Comparison of ENCODE assay signal across 21 cellular contexts in genomic region chr13:28239374-28239773, GRCh38.
A peak's percentile ranks its signal among the peaks of the same experiment; 100 is the strongest.
DNase-seq lines count a peak whose midpoint lies in the region; ATAC-seq and TF ChIP-seq lines count a peak whose summit lies in the region.
"Had no signal": no experiment of that assay in that cellular context is flagged by ENCODE, and none has a peak within 500 bp of the region (broad histone marks: within the 10 kb centered on the region; RNA-seq: fewer than 3 reads in every experiment).

No MANE protein-coding gene starts in this region.

- no peaks in the 10 kb centered on the region for H3K9me3 Mint-ChIP-seq in stimulated activated naive CD8-positive, alpha-beta T cell treated with anti-CD3 and anti-CD28 coated beads, Interleukin-15, Interleukin-2, amounts not matched to agents 100 ng/mL and 50 ng/mL, for 24 hours
- H3K9me3 Mint-ChIP-seq in stimulated activated naive CD8-positive, alpha-beta T cell treated with anti-CD3 and anti-CD28 coated beads, Interleukin-15, amount 100 ng/mL, for 72 hours, result no peaks in the 10 kb centered on the region

- intact Hi-C loops in aorta (cut with DNase I), result no loop called here

- H3K27ac ChIP-seq in aorta (ENCODE audit: low read depth in 1 of 2, low read length in 2 of 2), result no peak overlapping the region
- H3K27ac ChIP-seq: hepatocyte, left lung, vagina had no signal

- no peaks in the 10 kb centered on the region for H3K9me3 ChIP-seq in aorta (ENCODE audit: control insufficient read depth, low read length)
- H3K9me3 ChIP-seq: left lung, neutrophil, vagina had no signal

- no peak for ATAC-seq in stimulated activated naive CD8-positive, alpha-beta T cell treated with anti-CD3 and anti-CD28 coated beads, Interleukin-15, amount 100 ng/mL, for 72 hours
- no peak for ATAC-seq in HG03457 (IDR thresholded peaks at IDR 0.05; ENCODE audit: unreplicated experiment)
- no peak for ATAC-seq in aorta (ENCODE audit: low FRiP score)
- ATAC-seq: left lung; stimulated activated naive CD8-positive, alpha-beta T cell treated with anti-CD3 and anti-CD28 coated beads, Interleukin-15, Interleukin-2, amounts not matched to agents 100 U/mL and 50 U/mL, for 24 hours; T-helper 17 cell had no signal

- no peak for TF ChIP-seq CTCF in GM10266 (IDR thresholded peaks at IDR 0.05; ENCODE audit: control insufficient read depth, insufficient read depth, low read depth, missing control alignments)

- H3K36me3 ChIP-seq in aorta (ENCODE audit: control insufficient read depth in 1 of 2, insufficient read depth in 2 of 2, low read length in 1 of 2), result peaks cover 0 to 2% of the 10 kb centered on the region in 2 donors

- H3K27me3 ChIP-seq in aorta (ENCODE audit: control insufficient read depth in 1 of 2, insufficient read depth in 2 of 2, low read length in 1 of 2), result no peaks in the 10 kb centered on the region
- H3K27me3 ChIP-seq: hepatocyte, left lung, neutrophil, vagina had no signal

- H3K36me3 Mint-ChIP-seq in stimulated activated naive CD8-positive, alpha-beta T cell treated with anti-CD3 and anti-CD28 coated beads, Interleukin-15, Interleukin-2, amounts not matched to agents 100 ng/mL and 50 ng/mL, for 24 hours (ENCODE audit: low read depth), result peaks cover 54% of the 10 kb centered on the region

- H3K4me3 Mint-ChIP-seq in stimulated activated naive CD8-positive, alpha-beta T cell treated with anti-CD3 and anti-CD28 coated beads, Interleukin-15, Interleukin-2, amounts not matched to agents 100 ng/mL and 50 ng/mL, for 24 hours, result no peak overlapping the region
- no peak overlapping the region for H3K4me3 Mint-ChIP-seq in stimulated activated naive CD8-positive, alpha-beta T cell treated with anti-CD3 and anti-CD28 coated beads, Interleukin-15, amount 100 ng/mL, for 72 hours
- H3K4me3 Mint-ChIP-seq: activated naive CD8-positive, alpha-beta T cell; T-helper 17 cell had no signal

- H3K27ac Mint-ChIP-seq in stimulated activated naive CD8-positive, alpha-beta T cell treated with anti-CD3 and anti-CD28 coated beads, Interleukin-15, Interleukin-2, amounts not matched to agents 100 ng/mL and 50 ng/mL, for 24 hours, result peak overlapping the region; percentile 26
- no peak overlapping the region for H3K27ac Mint-ChIP-seq in stimulated activated naive CD8-positive, alpha-beta T cell treated with anti-CD3 and anti-CD28 coated beads, Interleukin-15, amount 100 ng/mL, for 72 hours
- H3K27ac Mint-ChIP-seq: T-helper 17 cell had no signal

- no peak for DNase-seq in stimulated activated naive CD8-positive, alpha-beta T cell treated with anti-CD3 and anti-CD28 coated beads, Interleukin-15, amount 100 ng/mL, for 72 hours
- peak; percentile 36 for DNase-seq in brain pericyte (ENCODE audit: low read depth, low spot score)
- peak; percentile 1 for DNase-seq in left kidney (ENCODE audit: low read depth, low spot score)
- no peak for DNase-seq in GM10266 (ENCODE audit: extremely low spot score)
- no peak for DNase-seq in aorta
- DNase-seq in activated CD4-positive, alpha-beta T cell treated with anti-CD3 and anti-CD28 coated beads, Interleukin-2, amount 50 U/mL, for 1 hour, result no peak
- DNase-seq: ACHN; activated CD4-positive, alpha-beta T cell treated with anti-CD3 and anti-CD28 coated beads for 1 hour; cerebellar nuclear complex; KG1; left lung; NCI-H774; RPMI8226; stimulated activated naive CD8-positive, alpha-beta T cell treated with anti-CD3 and anti-CD28 coated beads, Interleukin-15, Interleukin-2, amounts not matched to agents 100 U/mL and 50 U/mL, for 24 hours; T-helper 17 cell had no signal

- no peaks in the 10 kb centered on the region for H3K27me3 Mint-ChIP-seq in stimulated activated naive CD8-positive, alpha-beta T cell treated with anti-CD3 and anti-CD28 coated beads, Interleukin-15, Interleukin-2, amounts not matched to agents 100 ng/mL and 50 ng/mL, for 24 hours
- H3K27me3 Mint-ChIP-seq in stimulated activated naive CD8-positive, alpha-beta T cell treated with anti-CD3 and anti-CD28 coated beads, Interleukin-15, amount 100 ng/mL, for 72 hours, result no peaks in the 10 kb centered on the region
- H3K27me3 Mint-ChIP-seq: activated naive CD8-positive, alpha-beta T cell; T-helper 17 cell had no signal

- H3K4me1 ChIP-seq in aorta (ENCODE audit: control insufficient read depth in 1 of 2, insufficient read depth in 2 of 2, low read length in 2 of 2), result no peaks in the 10 kb centered on the region
- H3K4me1 ChIP-seq: left lung had no signal

- no peak overlapping the region for H3K4me3 ChIP-seq in aorta (ENCODE audit: low read length in 2 of 2)
- H3K4me3 ChIP-seq: hepatocyte, left lung, vagina had no signal

- WGBS in aorta, 2 donors, result 22 to 33% methylated on average over 2 of the region's 2 CpGs

- no peaks in the 10 kb centered on the region for H3K4me1 Mint-ChIP-seq in stimulated activated naive CD8-positive, alpha-beta T cell treated with anti-CD3 and anti-CD28 coated beads, Interleukin-15, Interleukin-2, amounts not matched to agents 100 ng/mL and 50 ng/mL, for 24 hours (ENCODE audit: low read depth)
- no peaks in the 10 kb centered on the region for H3K4me1 Mint-ChIP-seq in stimulated activated naive CD8-positive, alpha-beta T cell treated with anti-CD3 and anti-CD28 coated beads, Interleukin-15, amount 100 ng/mL, for 72 hours

Comparison
In these comparisons a context has a peak if more than half of its experiments do, and no peak if none do; other contexts are left out.
1. DNase-seq: peak in brain pericyte (single experiment) and left kidney (single experiment); none in stimulated activated naive CD8-positive, alpha-beta T cell treated with anti-CD3 and anti-CD28 coated beads, Interleukin-15, amount 100 ng/mL, for 72 hours (0 of 2), GM10266 (single experiment), aorta (0 of 2) and activated CD4-positive, alpha-beta T cell treated with anti-CD3 and anti-CD28 coated beads, Interleukin-2, amount 50 U/mL, for 1 hour (single experiment).